Comparison of ENCODE assay signal across 8 cellular contexts in genomic region chr15:74957301-74958035, GRCh38. TPM values are rescaled to one million over a fixed set of nuclear protein-coding genes. Genes with fewer than 3 reads are reported as not detected.
DNase-seq lines count a peak whose midpoint lies in the region; ATAC-seq and TF ChIP-seq lines count a peak whose summit lies in the region.

No MANE protein-coding gene starts in this region.

- H4K91ac ChIP-seq in trophoblast cell (ENCODE audit: low read depth, low read length), result no peak overlapping the region

- peak overlapping the region; percentile 83 for H3K4me3 ChIP-seq in fibroblast of villous mesenchyme (ENCODE audit: low read depth, low read length)
- peak overlapping the region; percentile 26 for H3K4me3 ChIP-seq in trophoblast cell (ENCODE audit: low read depth, low read length)

- no peak overlapping the region for H3K27ac Mint-ChIP-seq in T-cell

- H3K4me3 Mint-ChIP-seq in T-cell, result peak overlapping the region; percentile 69 to 73 (median 72)

- no peaks in the 10 kb centered on the region for H3K79me2 ChIP-seq in trophoblast cell (ENCODE audit: control insufficient read depth, insufficient read depth, low read length, poor library complexity)

- H4K8ac ChIP-seq in trophoblast cell (ENCODE audit: low read depth, low read length), result no peak overlapping the region

- no peak for TF ChIP-seq CTCF in fibroblast of villous mesenchyme (IDR thresholded peaks at IDR 0.05; ENCODE audit: insufficient read depth, low read depth, low read length)

- no peak overlapping the region for H3K27ac ChIP-seq in trophoblast cell (ENCODE audit: low read depth, low read length)

- no peak overlapping the region for H4K12ac ChIP-seq in trophoblast cell (ENCODE audit: low read depth, low read length)

- no peak overlapping the region for H2BK120ac ChIP-seq in trophoblast cell (ENCODE audit: insufficient read depth, low read length, poor library complexity)

- no peak overlapping the region for H3K18ac ChIP-seq in trophoblast cell (ENCODE audit: low read length)

- peaks cover 13 to 14% of the 10 kb centered on the region in 2 experiments for H3K4me1 ChIP-seq in trophoblast cell (ENCODE audit: control insufficient read depth in 1 of 2, insufficient read depth in 2 of 2, low read length in 2 of 2)

- no peak overlapping the region for H3K23ac ChIP-seq in trophoblast cell (ENCODE audit: low read length)

- no peaks in the 10 kb centered on the region for H3K79me1 ChIP-seq in trophoblast cell (ENCODE audit: low read length)

- H2AK5ac ChIP-seq in trophoblast cell (ENCODE audit: low read length), result no peak overlapping the region

- H3K9me3 Mint-ChIP-seq in T-cell, result no peaks in the 10 kb centered on the region

- DNase-seq in NCI-H748 (lab: John Stamatoyannopoulos, UW; ENCODE audit: unreplicated experiment), result peak; percentile 51
- DNase-seq in NCI-H748 treated with DMSO at 0.1 percent for 48 hours (lab: John Stamatoyannopoulos, UW), result no peak
- no peak for DNase-seq in T-cell
- peak; percentile 56 for DNase-seq in fibroblast of villous mesenchyme (ENCODE audit: low read depth)
- DNase-seq in trophoblast cell, result peak in 1 of 2 donors; percentile 8
- no peak for DNase-seq in SKM-1 treated with dmso at 0.1 percent for 144 hours (lab: John Stamatoyannopoulos, UW; ENCODE audit: unreplicated experiment)
- DNase-seq in islet precursor cell, result no peak
- DNase-seq in MV-4-11 (lab: John Stamatoyannopoulos, UW), result no peak

- no peaks in the 10 kb centered on the region for H3K36me3 Mint-ChIP-seq in T-cell

- peaks cover 23 to 33% (median 27%) of the 10 kb centered on the region in 3 donors for H3K4me1 Mint-ChIP-seq in T-cell

- CTCF ChIA-PET in T-cell (lab: Charles Lee), result interaction anchor here (0.5 to 1.1 kb wide), 5 partner anchors 19 to 591 kb away, joined by 3 to 7 read pairs (median 3); partner anchors contain the start of gene COX5A (in 1 of the 2)

- no peak overlapping the region for H3K4ac ChIP-seq in trophoblast cell (ENCODE audit: low read depth, low read length)

- H3K9ac ChIP-seq in trophoblast cell (ENCODE audit: low read length), result no peak overlapping the region

- peak overlapping the region; percentile 98 for H3K4me2 ChIP-seq in trophoblast cell (ENCODE audit: low read length)

- H3K14ac ChIP-seq in trophoblast cell (ENCODE audit: low read length), result no peak overlapping the region

- H2BK5ac ChIP-seq in trophoblast cell (ENCODE audit: low read depth, low read length, poor library complexity), result no peak overlapping the region

- POLR2A ChIA-PET in T-cell (lab: Charles Lee), result no interaction called here

- peak in 1 of 4 experiments; percentile 9 for ATAC-seq in T-cell (replicated peaks in 1 of 4)

- H3K36me3 ChIP-seq in trophoblast cell (ENCODE audit: control insufficient read depth in 1 of 2, insufficient read depth in 2 of 2, low read length in 2 of 2), result no peaks in the 10 kb centered on the region

- H2AFZ ChIP-seq in trophoblast cell (ENCODE audit: insufficient read depth, low read length, poor library complexity), result no peak overlapping the region

- H2BK12ac ChIP-seq in trophoblast cell (ENCODE audit: low read length), result no peak overlapping the region

- H3K27me3 Mint-ChIP-seq in T-cell, result peaks cover 12 to 29% of the 10 kb centered on the region in 2 donors

- peaks cover 4% of the 10 kb centered on the region for H3K9me3 ChIP-seq in trophoblast cell (ENCODE audit: insufficient read depth, low read depth, low read length)

- WGBS in trophoblast cell (ENCODE audit: extremely low coverage, insufficient coverage, insufficient read length), result no CpG with 5 or more reads among the region's 46 CpGs

- peaks cover 54% of the 10 kb centered on the region for H3K27me3 ChIP-seq in trophoblast cell (ENCODE audit: insufficient read depth, low read length)

RNA-seq across cellular contexts. Expression of gene RPP25, which starts 0.9 kb away (rescaled TPM):
- total RNA-seq in T-cell (1 to 10 TPM in 3 of 5 donors, under 1 TPM in 2; 0.79 to 4.2 (median 2.8) TPM), fibroblast of villous mesenchyme (2.6 and 11.0 TPM in 2 replicates)
- 0.19 and 0.22 TPM in 2 replicates for polyA plus RNA-seq in trophoblast cell (2013)

RNA-seq across cellular contexts. Expression of gene COX5A, which starts 19.6 kb away (rescaled TPM):
- total RNA-seq in T-cell (10 to 100 TPM; 58.5 to 83.1 (median 76.7) TPM), fibroblast of villous mesenchyme (33.7 and 47.4 TPM in 2 replicates)
- 295 and 305 TPM in 2 replicates for polyA plus RNA-seq in trophoblast cell (2013)

RNA-seq across cellular contexts. Expression of gene SCAMP5, which starts 37.9 kb away (rescaled TPM):
- total RNA-seq in T-cell (1 to 10 TPM in 1 of 5 donors, under 1 TPM in 4; 0.26 to 8.2 (median 0.51) TPM), fibroblast of villous mesenchyme (0.43 and 1.6 TPM in 2 replicates)
- 3.7 and 4.3 TPM in 2 replicates for polyA plus RNA-seq in trophoblast cell (2013)

RNA-seq across cellular contexts. Expression of gene FAM219B, which starts 50.8 kb away (rescaled TPM):
- total RNA-seq in T-cell (100 to 1,000 TPM in 2 of 5 donors, 10 to 100 TPM in 3; 46.0 to 108 (median 96.6) TPM), fibroblast of villous mesenchyme (39.0 and 41.5 TPM in 2 replicates)
- polyA plus RNA-seq in trophoblast cell (2013), result 27.1 and 29.6 TPM in 2 replicates

Comparison
In these comparisons a context has a peak if more than half of its experiments do, and no peak if none do; other contexts are left out.
1. DNase-seq: peak in NCI-H748 (single experiment) and fibroblast of villous mesenchyme (single experiment); none in NCI-H748 treated with DMSO at 0.1 percent for 48 hours (single experiment), T-cell (0 of 34), SKM-1 treated with dmso at 0.1 percent for 144 hours (single experiment), islet precursor cell (single experiment) and MV-4-11 (single experiment).